1 cellular context compared by ENCODE assay signal in the genomic region with DNA sequence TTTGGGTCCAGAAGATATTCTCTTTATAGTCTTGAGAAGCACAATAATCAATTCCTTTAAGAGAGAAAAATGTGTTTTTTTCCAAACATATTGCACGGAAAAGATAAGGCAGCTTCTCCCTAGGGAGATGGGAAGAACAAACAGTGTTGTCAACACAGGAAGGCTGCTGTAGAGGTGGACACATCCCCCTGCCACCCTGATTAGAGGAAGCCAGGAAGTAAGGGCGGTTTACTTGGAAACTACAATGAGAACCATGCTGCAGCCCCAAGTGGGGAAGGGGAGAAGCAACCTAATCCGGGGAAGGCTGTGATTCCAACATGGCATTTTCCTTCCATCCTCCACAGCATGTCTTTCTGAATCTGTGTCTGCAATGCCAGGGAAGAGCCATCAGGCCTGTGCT.
TF ChIP-seq lines count a peak whose summit lies in the region.

No MANE protein-coding gene starts in this region.

TF ChIP-seq in HepG2, 621 proteins besides CTCF, POLR2A, EP300 and RAD21 (continued from another document and continues in another):
- TF ChIP-seq, protein P1, sequence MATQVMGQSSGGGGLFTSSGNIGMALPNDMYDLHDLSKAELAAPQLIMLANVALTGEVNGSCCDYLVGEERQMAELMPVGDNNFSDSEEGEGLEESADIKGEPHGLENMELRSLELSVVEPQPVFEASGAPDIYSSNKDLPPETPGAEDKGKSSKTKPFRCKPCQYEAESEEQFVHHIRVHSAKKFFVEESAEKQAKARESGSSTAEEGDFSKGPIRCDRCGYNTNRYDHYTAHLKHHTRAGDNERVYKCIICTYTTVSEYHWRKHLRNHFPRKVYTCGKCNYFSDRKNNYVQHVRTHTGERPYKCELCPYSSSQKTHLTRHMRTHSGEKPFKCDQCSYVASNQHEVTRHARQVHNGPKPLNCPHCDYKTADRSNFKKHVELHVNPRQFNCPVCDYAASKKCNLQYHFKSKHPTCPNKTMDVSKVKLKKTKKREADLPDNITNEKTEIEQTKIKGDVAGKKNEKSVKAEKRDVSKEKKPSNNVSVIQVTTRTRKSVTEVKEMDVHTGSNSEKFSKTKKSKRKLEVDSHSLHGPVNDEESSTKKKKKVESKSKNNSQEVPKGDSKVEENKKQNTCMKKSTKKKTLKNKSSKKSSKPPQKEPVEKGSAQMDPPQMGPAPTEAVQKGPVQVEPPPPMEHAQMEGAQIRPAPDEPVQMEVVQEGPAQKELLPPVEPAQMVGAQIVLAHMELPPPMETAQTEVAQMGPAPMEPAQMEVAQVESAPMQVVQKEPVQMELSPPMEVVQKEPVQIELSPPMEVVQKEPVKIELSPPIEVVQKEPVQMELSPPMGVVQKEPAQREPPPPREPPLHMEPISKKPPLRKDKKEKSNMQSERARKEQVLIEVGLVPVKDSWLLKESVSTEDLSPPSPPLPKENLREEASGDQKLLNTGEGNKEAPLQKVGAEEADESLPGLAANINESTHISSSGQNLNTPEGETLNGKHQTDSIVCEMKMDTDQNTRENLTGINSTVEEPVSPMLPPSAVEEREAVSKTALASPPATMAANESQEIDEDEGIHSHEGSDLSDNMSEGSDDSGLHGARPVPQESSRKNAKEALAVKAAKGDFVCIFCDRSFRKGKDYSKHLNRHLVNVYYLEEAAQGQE (IDR thresholded peaks at IDR 0.05; ENCODE audit: borderline replicate concordance in 1 of 2, low read depth in 1 of 2, low read length in 2 of 2): peak in 1 of 2 experiments; percentile 39; a peak in 1 of 4 replicates
- TF ChIP-seq STAT5B (CRISPR knock-in tag; IDR thresholded peaks at IDR 0.05) (no peak), ELF4 (CRISPR knock-in tag; IDR thresholded peaks at IDR 0.05; ENCODE audit: borderline replicate concordance) (no peak), ZSCAN9 (CRISPR knock-in tag; IDR thresholded peaks at IDR 0.05; ENCODE audit: borderline replicate concordance) (no peak), ATM (IDR thresholded peaks at IDR 0.05; ENCODE audit: borderline replicate concordance) (no peak), ZNF83 (CRISPR knock-in tag; IDR thresholded peaks at IDR 0.05; ENCODE audit: borderline replicate concordance) (no peak), ZNF615 (CRISPR knock-in tag; IDR thresholded peaks at IDR 0.05; ENCODE audit: borderline replicate concordance) (no peak), PHF5A (CRISPR knock-in tag; IDR thresholded peaks at IDR 0.05; ENCODE audit: low read depth, unreplicated experiment) (no peak), ZNF543 (CRISPR knock-in tag; IDR thresholded peaks at IDR 0.05) (no peak), NFATC3 (CRISPR knock-in tag; IDR thresholded peaks at IDR 0.05) (no peak), MAFG (CRISPR knock-in tag; IDR thresholded peaks at IDR 0.05) (no peak), ZNF792 (CRISPR knock-in tag; IDR thresholded peaks at IDR 0.05) (peak; percentile 37; the same call in 1 of the 2 replicates), HDAC6 (IDR thresholded peaks at IDR 0.05; ENCODE audit: low read depth, low read length) (no peak), FOXK1 (CRISPR knock-in tag; IDR thresholded peaks at IDR 0.05; ENCODE audit: borderline replicate concordance, low read depth) (peak; percentile 71; the same call in 1 of the 2 replicates), ZNF577 (CRISPR knock-in tag; IDR thresholded peaks at IDR 0.05; ENCODE audit: borderline replicate concordance, low read depth) (no peak), ZSCAN25 (CRISPR knock-in tag; IDR thresholded peaks at IDR 0.05) (no peak), TP53 (CRISPR knock-in tag; conservative IDR thresholded peaks at IDR 0.05) (no peak), PHF20 (CRISPR knock-in tag; IDR thresholded peaks at IDR 0.05) (no peak), ZNF510 (CRISPR knock-in tag; IDR thresholded peaks at IDR 0.05; ENCODE audit: low read depth) (no peak), SOX13 (IDR thresholded peaks at IDR 0.05) (no peak), SOX13 (CRISPR knock-in tag; conservative IDR thresholded peaks at IDR 0.05 in 1 of 2, IDR thresholded peaks at IDR 0.05 in 1 of 2) (peak in 1 of 2 experiments; percentile 76; a peak in 2 of 4 replicates), AHR (CRISPR knock-in tag; IDR thresholded peaks at IDR 0.05) (no peak), HOXD1 (CRISPR knock-in tag; IDR thresholded peaks at IDR 0.05) (no peak), NFIB (CRISPR knock-in tag; IDR thresholded peaks at IDR 0.05; ENCODE audit: borderline replicate concordance) (no peak), RBFOX2 (IDR thresholded peaks at IDR 0.05; ENCODE audit: low read depth, low read length) (no peak), CREB1 (IDR thresholded peaks at IDR 0.05) (no peak), CREB1 (CRISPR knock-in tag; IDR thresholded peaks at IDR 0.05) (no peak), ISL2 (CRISPR knock-in tag; IDR thresholded peaks at IDR 0.05) (peak; percentile 80), ZNF7 (CRISPR knock-in tag; IDR thresholded peaks at IDR 0.05) (no peak)
- TF ChIP-seq, protein P2, sequence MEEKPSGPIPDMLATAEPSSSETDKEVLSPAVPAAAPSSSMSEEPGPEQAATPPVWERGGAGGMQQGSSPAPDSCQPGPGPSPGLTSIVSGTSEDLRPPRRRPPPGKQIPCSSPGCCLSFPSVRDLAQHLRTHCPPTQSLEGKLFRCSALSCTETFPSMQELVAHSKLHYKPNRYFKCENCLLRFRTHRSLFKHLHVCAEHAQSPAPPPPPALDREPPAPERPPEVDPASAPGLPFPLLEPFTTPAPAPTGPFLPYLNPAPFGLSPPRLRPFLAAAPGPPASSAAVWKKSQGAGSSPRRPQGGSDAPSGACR (CRISPR knock-in tag; IDR thresholded peaks at IDR 0.05): no peak
- TF ChIP-seq, protein P3, sequence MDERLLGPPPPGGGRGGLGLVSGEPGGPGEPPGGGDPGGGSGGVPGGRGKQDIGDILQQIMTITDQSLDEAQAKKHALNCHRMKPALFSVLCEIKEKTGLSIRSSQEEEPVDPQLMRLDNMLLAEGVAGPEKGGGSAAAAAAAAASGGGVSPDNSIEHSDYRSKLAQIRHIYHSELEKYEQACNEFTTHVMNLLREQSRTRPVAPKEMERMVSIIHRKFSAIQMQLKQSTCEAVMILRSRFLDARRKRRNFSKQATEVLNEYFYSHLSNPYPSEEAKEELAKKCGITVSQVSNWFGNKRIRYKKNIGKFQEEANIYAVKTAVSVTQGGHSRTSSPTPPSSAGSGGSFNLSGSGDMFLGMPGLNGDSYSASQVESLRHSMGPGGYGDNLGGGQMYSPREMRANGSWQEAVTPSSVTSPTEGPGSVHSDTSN (CRISPR knock-in tag; IDR thresholded peaks at IDR 0.05): no peak
- TF ChIP-seq, protein P4, sequence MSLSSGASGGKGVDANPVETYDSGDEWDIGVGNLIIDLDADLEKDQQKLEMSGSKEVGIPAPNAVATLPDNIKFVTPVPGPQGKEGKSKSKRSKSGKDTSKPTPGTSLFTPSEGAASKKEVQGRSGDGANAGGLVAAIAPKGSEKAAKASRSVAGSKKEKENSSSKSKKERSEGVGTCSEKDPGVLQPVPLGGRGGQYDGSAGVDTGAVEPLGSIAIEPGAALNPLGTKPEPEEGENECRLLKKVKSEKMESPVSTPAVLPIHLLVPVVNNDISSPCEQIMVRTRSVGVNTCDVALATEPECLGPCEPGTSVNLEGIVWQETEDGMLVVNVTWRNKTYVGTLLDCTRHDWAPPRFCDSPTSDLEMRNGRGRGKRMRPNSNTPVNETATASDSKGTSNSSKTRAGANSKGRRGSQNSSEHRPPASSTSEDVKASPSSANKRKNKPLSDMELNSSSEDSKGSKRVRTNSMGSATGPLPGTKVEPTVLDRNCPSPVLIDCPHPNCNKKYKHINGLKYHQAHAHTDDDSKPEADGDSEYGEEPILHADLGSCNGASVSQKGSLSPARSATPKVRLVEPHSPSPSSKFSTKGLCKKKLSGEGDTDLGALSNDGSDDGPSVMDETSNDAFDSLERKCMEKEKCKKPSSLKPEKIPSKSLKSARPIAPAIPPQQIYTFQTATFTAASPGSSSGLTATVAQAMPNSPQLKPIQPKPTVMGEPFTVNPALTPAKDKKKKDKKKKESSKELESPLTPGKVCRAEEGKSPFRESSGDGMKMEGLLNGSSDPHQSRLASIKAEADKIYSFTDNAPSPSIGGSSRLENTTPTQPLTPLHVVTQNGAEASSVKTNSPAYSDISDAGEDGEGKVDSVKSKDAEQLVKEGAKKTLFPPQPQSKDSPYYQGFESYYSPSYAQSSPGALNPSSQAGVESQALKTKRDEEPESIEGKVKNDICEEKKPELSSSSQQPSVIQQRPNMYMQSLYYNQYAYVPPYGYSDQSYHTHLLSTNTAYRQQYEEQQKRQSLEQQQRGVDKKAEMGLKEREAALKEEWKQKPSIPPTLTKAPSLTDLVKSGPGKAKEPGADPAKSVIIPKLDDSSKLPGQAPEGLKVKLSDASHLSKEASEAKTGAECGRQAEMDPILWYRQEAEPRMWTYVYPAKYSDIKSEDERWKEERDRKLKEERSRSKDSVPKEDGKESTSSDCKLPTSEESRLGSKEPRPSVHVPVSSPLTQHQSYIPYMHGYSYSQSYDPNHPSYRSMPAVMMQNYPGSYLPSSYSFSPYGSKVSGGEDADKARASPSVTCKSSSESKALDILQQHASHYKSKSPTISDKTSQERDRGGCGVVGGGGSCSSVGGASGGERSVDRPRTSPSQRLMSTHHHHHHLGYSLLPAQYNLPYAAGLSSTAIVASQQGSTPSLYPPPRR (CRISPR knock-in tag; IDR thresholded peaks at IDR 0.05; ENCODE audit: borderline replicate concordance): peak; percentile 51; the same call in 1 of the 2 replicates
- TF ChIP-seq, protein P5, sequence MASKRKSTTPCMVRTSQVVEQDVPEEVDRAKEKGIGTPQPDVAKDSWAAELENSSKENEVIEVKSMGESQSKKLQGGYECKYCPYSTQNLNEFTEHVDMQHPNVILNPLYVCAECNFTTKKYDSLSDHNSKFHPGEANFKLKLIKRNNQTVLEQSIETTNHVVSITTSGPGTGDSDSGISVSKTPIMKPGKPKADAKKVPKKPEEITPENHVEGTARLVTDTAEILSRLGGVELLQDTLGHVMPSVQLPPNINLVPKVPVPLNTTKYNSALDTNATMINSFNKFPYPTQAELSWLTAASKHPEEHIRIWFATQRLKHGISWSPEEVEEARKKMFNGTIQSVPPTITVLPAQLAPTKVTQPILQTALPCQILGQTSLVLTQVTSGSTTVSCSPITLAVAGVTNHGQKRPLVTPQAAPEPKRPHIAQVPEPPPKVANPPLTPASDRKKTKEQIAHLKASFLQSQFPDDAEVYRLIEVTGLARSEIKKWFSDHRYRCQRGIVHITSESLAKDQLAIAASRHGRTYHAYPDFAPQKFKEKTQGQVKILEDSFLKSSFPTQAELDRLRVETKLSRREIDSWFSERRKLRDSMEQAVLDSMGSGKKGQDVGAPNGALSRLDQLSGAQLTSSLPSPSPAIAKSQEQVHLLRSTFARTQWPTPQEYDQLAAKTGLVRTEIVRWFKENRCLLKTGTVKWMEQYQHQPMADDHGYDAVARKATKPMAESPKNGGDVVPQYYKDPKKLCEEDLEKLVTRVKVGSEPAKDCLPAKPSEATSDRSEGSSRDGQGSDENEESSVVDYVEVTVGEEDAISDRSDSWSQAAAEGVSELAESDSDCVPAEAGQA (IDR thresholded peaks at IDR 0.05; ENCODE audit: low read depth): no peak
- TF ChIP-seq, protein P5 (CRISPR knock-in tag; IDR thresholded peaks at IDR 0.05; ENCODE audit: borderline replicate concordance): no peak
- TF ChIP-seq, protein P6, sequence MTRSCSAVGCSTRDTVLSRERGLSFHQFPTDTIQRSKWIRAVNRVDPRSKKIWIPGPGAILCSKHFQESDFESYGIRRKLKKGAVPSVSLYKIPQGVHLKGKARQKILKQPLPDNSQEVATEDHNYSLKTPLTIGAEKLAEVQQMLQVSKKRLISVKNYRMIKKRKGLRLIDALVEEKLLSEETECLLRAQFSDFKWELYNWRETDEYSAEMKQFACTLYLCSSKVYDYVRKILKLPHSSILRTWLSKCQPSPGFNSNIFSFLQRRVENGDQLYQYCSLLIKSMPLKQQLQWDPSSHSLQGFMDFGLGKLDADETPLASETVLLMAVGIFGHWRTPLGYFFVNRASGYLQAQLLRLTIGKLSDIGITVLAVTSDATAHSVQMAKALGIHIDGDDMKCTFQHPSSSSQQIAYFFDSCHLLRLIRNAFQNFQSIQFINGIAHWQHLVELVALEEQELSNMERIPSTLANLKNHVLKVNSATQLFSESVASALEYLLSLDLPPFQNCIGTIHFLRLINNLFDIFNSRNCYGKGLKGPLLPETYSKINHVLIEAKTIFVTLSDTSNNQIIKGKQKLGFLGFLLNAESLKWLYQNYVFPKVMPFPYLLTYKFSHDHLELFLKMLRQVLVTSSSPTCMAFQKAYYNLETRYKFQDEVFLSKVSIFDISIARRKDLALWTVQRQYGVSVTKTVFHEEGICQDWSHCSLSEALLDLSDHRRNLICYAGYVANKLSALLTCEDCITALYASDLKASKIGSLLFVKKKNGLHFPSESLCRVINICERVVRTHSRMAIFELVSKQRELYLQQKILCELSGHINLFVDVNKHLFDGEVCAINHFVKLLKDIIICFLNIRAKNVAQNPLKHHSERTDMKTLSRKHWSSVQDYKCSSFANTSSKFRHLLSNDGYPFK (CRISPR knock-in tag; IDR thresholded peaks at IDR 0.05; ENCODE audit: borderline replicate concordance): no peak
- TF ChIP-seq, protein P7, sequence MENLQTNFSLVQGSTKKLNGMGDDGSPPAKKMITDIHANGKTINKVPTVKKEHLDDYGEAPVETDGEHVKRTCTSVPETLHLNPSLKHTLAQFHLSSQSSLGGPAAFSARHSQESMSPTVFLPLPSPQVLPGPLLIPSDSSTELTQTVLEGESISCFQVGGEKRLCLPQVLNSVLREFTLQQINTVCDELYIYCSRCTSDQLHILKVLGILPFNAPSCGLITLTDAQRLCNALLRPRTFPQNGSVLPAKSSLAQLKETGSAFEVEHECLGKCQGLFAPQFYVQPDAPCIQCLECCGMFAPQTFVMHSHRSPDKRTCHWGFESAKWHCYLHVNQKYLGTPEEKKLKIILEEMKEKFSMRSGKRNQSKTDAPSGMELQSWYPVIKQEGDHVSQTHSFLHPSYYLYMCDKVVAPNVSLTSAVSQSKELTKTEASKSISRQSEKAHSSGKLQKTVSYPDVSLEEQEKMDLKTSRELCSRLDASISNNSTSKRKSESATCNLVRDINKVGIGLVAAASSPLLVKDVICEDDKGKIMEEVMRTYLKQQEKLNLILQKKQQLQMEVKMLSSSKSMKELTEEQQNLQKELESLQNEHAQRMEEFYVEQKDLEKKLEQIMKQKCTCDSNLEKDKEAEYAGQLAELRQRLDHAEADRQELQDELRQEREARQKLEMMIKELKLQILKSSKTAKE (CRISPR knock-in tag; IDR thresholded peaks at IDR 0.05; ENCODE audit: borderline replicate concordance): no peak
